Comparison of ENCODE assay signal across 10 cellular contexts in genomic region chr6:56714982-56715456, GRCh38.
DNase-seq lines count a peak whose midpoint lies in the region; ATAC-seq and TF ChIP-seq lines count a peak whose summit lies in the region.
"Had no signal": no experiment of that assay in that cellular context is flagged by ENCODE, and none has a peak within 500 bp of the region (broad histone marks: within the 10 kb centered on the region; RNA-seq: fewer than 3 reads in every experiment).

No MANE protein-coding gene starts in this region.

- CTCF ChIA-PET in CD4-positive, alpha-beta T cell (lab: Charles Lee), result no interaction called here

- no peak for TF ChIP-seq EP300 in stomach (IDR thresholded peaks at IDR 0.05)

- ATAC-seq in left ventricle myocardium superior, result peak; percentile 17
- ATAC-seq in CD4-positive, alpha-beta T cell (ENCODE audit: poor library complexity), result no peak

- peaks cover 20 to 34% (median 28%) of the 10 kb centered on the region in 4 donors for H3K4me1 ChIP-seq in stomach

- POLR2A ChIA-PET in CD4-positive, alpha-beta T cell (lab: Charles Lee), result no interaction called here

- TF ChIP-seq CTCF in WERI-Rb-1 (IDR thresholded peaks at IDR 0.05; ENCODE audit: low read depth, low read length), result no peak
- TF ChIP-seq CTCF in stomach (IDR thresholded peaks at IDR 0.05), result no peak
- TF ChIP-seq CTCF in CD4-positive, alpha-beta T cell (IDR thresholded peaks at IDR 0.05), result no peak

- H3K9me3 Mint-ChIP-seq in activated T-helper 2 cell treated with anti-CD3 and anti-CD28 coated beads, Interferon-gamma antibody, Interleukin-2, Interleukin-4, amounts not matched to agents 10 μg/mL and 5 μg/mL and 100 μg/mL, durations not matched to agents 14 hours and 24 hours and 36 hours, result peaks cover 4% of the 10 kb centered on the region
- no peaks in the 10 kb centered on the region for H3K9me3 Mint-ChIP-seq in CD4-positive, alpha-beta T cell

- WGBS in stomach, 5 donors, result 12 to 33% (median 23%) methylated on average over 2 of the region's 2 CpGs

- intact Hi-C loops in left ventricle myocardium superior (cut with micrococcal nuclease), result loop anchor here (5.0 kb wide), 2 partner anchors 42 to 127 kb away; no protein-coding TSS in a partner anchor
- intact Hi-C loops in stomach (cut with DNase I; ENCODE audit: low total_unique reads), result no loop called here
- intact Hi-C loops in activated T-helper 2 cell treated with anti-CD3 and anti-CD28 coated beads, Interferon-gamma antibody, Interleukin-2, Interleukin-4, amounts not matched to agents 10 μg/mL and 5 μg/mL and 100 μg/mL, durations not matched to agents 14 hours and 24 hours and 36 hours (cut with micrococcal nuclease), result no loop called here
- intact Hi-C loops in CD4-positive, alpha-beta T cell (cut with DNase I, micrococcal nuclease), result no loop called here

- H3K4me3 ChIP-seq in WERI-Rb-1 (ENCODE audit: low read depth, low read length) (no peak overlapping the region), stomach (no peak overlapping the region)

- peaks cover 3% of the 10 kb centered on the region for H3K27me3 Mint-ChIP-seq in activated T-helper 2 cell treated with anti-CD3 and anti-CD28 coated beads, Interferon-gamma antibody, Interleukin-2, Interleukin-4, amounts not matched to agents 10 μg/mL and 5 μg/mL and 100 μg/mL, durations not matched to agents 14 hours and 24 hours and 36 hours (ENCODE audit: low read depth)
- no peaks in the 10 kb centered on the region for H3K27me3 Mint-ChIP-seq in CD4-positive, alpha-beta T cell

- H3K27ac ChIP-seq in WERI-Rb-1, result peak overlapping the region; percentile 84
- peak overlapping the region; percentile 62 to 79 (median 74) for H3K27ac ChIP-seq in stomach
- no peak overlapping the region for H3K27ac ChIP-seq in CD4-positive, alpha-beta T cell (ENCODE audit: low read depth, low read length)

- no peaks in the 10 kb centered on the region for H3K36me3 Mint-ChIP-seq in activated T-helper 2 cell treated with anti-CD3 and anti-CD28 coated beads, Interferon-gamma antibody, Interleukin-2, Interleukin-4, amounts not matched to agents 10 μg/mL and 5 μg/mL and 100 μg/mL, durations not matched to agents 14 hours and 24 hours and 36 hours (ENCODE audit: low read depth)
- H3K36me3 Mint-ChIP-seq in CD4-positive, alpha-beta T cell (ENCODE audit: low read depth), result no peaks in the 10 kb centered on the region

- no peaks in the 10 kb centered on the region for H3K4me1 Mint-ChIP-seq in activated T-helper 2 cell treated with anti-CD3 and anti-CD28 coated beads, Interferon-gamma antibody, Interleukin-2, Interleukin-4, amounts not matched to agents 10 μg/mL and 5 μg/mL and 100 μg/mL, durations not matched to agents 14 hours and 24 hours and 36 hours (ENCODE audit: low read depth)
- no peaks in the 10 kb centered on the region for H3K4me1 Mint-ChIP-seq in CD4-positive, alpha-beta T cell (ENCODE audit: low read depth)
- H3K4me1 Mint-ChIP-seq: activated B cell treated with CpG ODN at 0.5 μM for 24 hours had no signal

- no peak overlapping the region for H3K4me3 Mint-ChIP-seq in activated T-helper 2 cell treated with anti-CD3 and anti-CD28 coated beads, Interferon-gamma antibody, Interleukin-2, Interleukin-4, amounts not matched to agents 10 μg/mL and 5 μg/mL and 100 μg/mL, durations not matched to agents 14 hours and 24 hours and 36 hours (ENCODE audit: low read depth)
- no peak overlapping the region for H3K4me3 Mint-ChIP-seq in CD4-positive, alpha-beta T cell
- H3K4me3 Mint-ChIP-seq: activated B cell treated with CpG ODN at 0.5 μM for 24 hours had no signal

- H3K27ac Mint-ChIP-seq in activated T-helper 2 cell treated with anti-CD3 and anti-CD28 coated beads, Interferon-gamma antibody, Interleukin-2, Interleukin-4, amounts not matched to agents 10 μg/mL and 5 μg/mL and 100 μg/mL, durations not matched to agents 14 hours and 24 hours and 36 hours, result no peak overlapping the region
- H3K27ac Mint-ChIP-seq in CD4-positive, alpha-beta T cell, result no peak overlapping the region
- H3K27ac Mint-ChIP-seq: activated B cell treated with CpG ODN at 0.5 μM for 24 hours had no signal

- peak; percentile 57 for DNase-seq in HK-2 (ENCODE audit: unreplicated experiment)
- DNase-seq in WERI-Rb-1, result peak; percentile 42
- DNase-seq in left ventricle myocardium superior, result no peak
- DNase-seq in stomach, result no peak
- DNase-seq in activated T-helper 2 cell treated with anti-CD3 and anti-CD28 coated beads, Interferon-gamma antibody, Interleukin-2, Interleukin-4, amounts not matched to agents 10 μg/mL and 5 μg/mL and 100 μg/mL, durations not matched to agents 14 hours and 24 hours and 36 hours (ENCODE audit: low spot score), result no peak
- DNase-seq in CD4-positive, alpha-beta T cell, result no peak
- DNase-seq in cerebellar nuclear complex (lab: John Stamatoyannopoulos, UW), result no peak
- DNase-seq: activated B cell treated with CpG ODN at 0.5 μM for 24 hours; effector memory CD4-positive, alpha-beta T cell; stimulated activated CD4-positive, alpha-beta T cell treated with anti-CD3 and anti-CD28 coated beads, Interleukin-15, amount 100 ng/mL, for 24 hours had no signal

- TF ChIP-seq POLR2A in stomach (IDR thresholded peaks at IDR 0.05), result no peak

- H3K9me3 ChIP-seq in WERI-Rb-1 (ENCODE audit: severe bottlenecking), result peaks cover 4% of the 10 kb centered on the region
- H3K9me3 ChIP-seq in stomach, result no peaks in the 10 kb centered on the region
- H3K9me3 ChIP-seq in CD4-positive, alpha-beta T cell (ENCODE audit: control insufficient read depth, low read length), result no peaks in the 10 kb centered on the region

- H3K27me3 ChIP-seq in WERI-Rb-1 (ENCODE audit: insufficient read depth, low read depth, severe bottlenecking), result no peaks in the 10 kb centered on the region
- no peaks in the 10 kb centered on the region for H3K27me3 ChIP-seq in stomach
- H3K27me3 ChIP-seq in CD4-positive, alpha-beta T cell (ENCODE audit: control insufficient read depth, insufficient read depth, low read length), result no peaks in the 10 kb centered on the region

- H3K36me3 ChIP-seq in WERI-Rb-1, result no peaks in the 10 kb centered on the region; the same call in 1 of the 2 replicates
- H3K36me3 ChIP-seq in stomach, result no peaks in the 10 kb centered on the region

Comparison
In these comparisons a context has a peak if more than half of its experiments do, and no peak if none do; other contexts are left out.
1. DNase-seq: peak in HK-2 (single experiment) and WERI-Rb-1 (single experiment); none in left ventricle myocardium superior (single experiment), stomach (single experiment), activated T-helper 2 cell treated with anti-CD3 and anti-CD28 coated beads, Interferon-gamma antibody, Interleukin-2, Interleukin-4, amounts not matched to agents 10 μg/mL and 5 μg/mL and 100 μg/mL, durations not matched to agents 14 hours and 24 hours and 36 hours (single experiment), CD4-positive, alpha-beta T cell (0 of 10) and cerebellar nuclear complex (0 of 2).